ENCODE assay signal across 8 cellular contexts in genomic region chr10:58335306-58336005, GRCh38. TPM values are rescaled to one million over a fixed set of nuclear protein-coding genes. Genes with fewer than 3 reads are reported as not detected.
DNase-seq lines count a peak whose midpoint lies in the region; ATAC-seq lines count a peak whose summit lies in the region.

No MANE protein-coding gene starts in this region.

- DNase-seq in EH (ENCODE audit: low read depth) (peak; percentile 49), epithelial cell of prostate (ENCODE audit: low read depth, low spot score) (peak; percentile 33), ureter (ENCODE audit: low spot score) (peak; percentile 45), DMS153 (lab: John Stamatoyannopoulos, UW) (no peak)
- peak; percentile 39 for DNase-seq in activated CD4-positive, CD25-positive, alpha-beta regulatory T cell treated with anti-CD3 and anti-CD28 coated beads, Interleukin-2, amount 50 U/mL, for 72 hours

- H3K4me1 ChIP-seq in mononuclear cell (ENCODE audit: insufficient read depth, low read length): peaks cover 52% of the 10 kb centered on the region

- H3K4me3 ChIP-seq in mononuclear cell (ENCODE audit: low read length): peak overlapping the region; percentile 84

- no peaks in the 10 kb centered on the region for H3K27me3 ChIP-seq in mononuclear cell (ENCODE audit: insufficient read depth, low read length)

- peak overlapping the region; percentile 54 for H3K27ac ChIP-seq in epithelial cell of prostate

- H3K9me3 ChIP-seq in mononuclear cell (ENCODE audit: low read depth, low read length): no peaks in the 10 kb centered on the region

- ATAC-seq in GM21381 (IDR thresholded peaks at IDR 0.05; ENCODE audit: unreplicated experiment) (peak; percentile 56), HG03571 (IDR thresholded peaks at IDR 0.05; ENCODE audit: unreplicated experiment) (peak; percentile 44)

RNA-seq across cellular contexts. Expression of gene UBE2D1, which starts 0.7 kb away (rescaled TPM):
- total RNA-seq in mononuclear cell (64.3 TPM), ureter (14.2 TPM)

RNA-seq across cellular contexts. Expression of gene TFAM, which starts 49.8 kb away (rescaled TPM):
- 32.8 TPM for total RNA-seq in mononuclear cell
- total RNA-seq in ureter: 36.9 TPM
